ENCODE assay signal across 13 cellular contexts in genomic region chr14:71590131-71590530, GRCh38.
DNase-seq lines count a peak whose midpoint lies in the region; ATAC-seq and TF ChIP-seq lines count a peak whose summit lies in the region.
"Had no signal": no experiment of that assay in that cellular context is flagged by ENCODE, and none has a peak within 500 bp of the region (broad histone marks: within the 10 kb centered on the region; RNA-seq: fewer than 3 reads in every experiment).

No MANE protein-coding gene starts in this region.

- H4K20me1 ChIP-seq in IMR-90 (ENCODE audit: insufficient read depth, low read length) (no peaks in the 10 kb centered on the region; the same call in 1 of the 2 replicates), fibroblast of lung (ENCODE audit: control insufficient read depth, extremely low read depth, insufficient read depth, low read length) (no peaks in the 10 kb centered on the region), smooth muscle cell (ENCODE audit: low read depth) (no peaks in the 10 kb centered on the region)

- peak overlapping the region; percentile 49; the same call in 1 of the 2 replicates for H2BK120ac ChIP-seq in IMR-90 (ENCODE audit: low read depth, low read length)

- H3K4me1 ChIP-seq in IMR-90 (ENCODE audit: control insufficient read depth, insufficient read depth, low read length) (peaks cover 10% of the 10 kb centered on the region), fibroblast of lung (ENCODE audit: control insufficient read depth, extremely low read depth, insufficient read depth, low read length) (peaks cover 9% of the 10 kb centered on the region), smooth muscle cell (ENCODE audit: low read depth) (peaks cover 58% of the 10 kb centered on the region), left ventricle myocardium inferior (peaks cover 11% of the 10 kb centered on the region)

- no peak overlapping the region for H2BK20ac ChIP-seq in IMR-90 (ENCODE audit: low read depth, low read length)

- H3K4ac ChIP-seq in IMR-90 (ENCODE audit: low read depth, low read length), result no peak overlapping the region

- no peak overlapping the region for H2AK5ac ChIP-seq in IMR-90 (ENCODE audit: low read depth, low read length)

- dilution Hi-C loops in IMR-90 (cut with HindIII; ENCODE audit: low sequenced_read_pairs, unreplicated experiment), result no loop called here

- H4K5ac ChIP-seq in IMR-90 (ENCODE audit: low read depth, low read length), result no peak overlapping the region

- H3K27ac ChIP-seq in IMR-90 (ENCODE audit: insufficient read depth, low read length) (no peak overlapping the region), fibroblast of lung (ENCODE audit: insufficient read depth, low read length) (no peak overlapping the region), smooth muscle cell (ENCODE audit: low read depth) (peak overlapping the region; percentile 86), left ventricle myocardium inferior (replicated peaks) (no peak overlapping the region)
- H3K27ac ChIP-seq: C4-2B had no signal

- peaks cover 5% of the 10 kb centered on the region for H3K79me2 ChIP-seq in fibroblast of lung (ENCODE audit: control insufficient read depth, insufficient read depth, low read length)
- peaks cover 62% of the 10 kb centered on the region for H3K79me2 ChIP-seq in smooth muscle cell (ENCODE audit: low read depth)

- H3K9ac ChIP-seq in IMR-90 (ENCODE audit: low read depth, low read length), result no peak overlapping the region
- no peak overlapping the region for H3K9ac ChIP-seq in fibroblast of lung (ENCODE audit: insufficient read depth, low read length)
- no peak overlapping the region for H3K9ac ChIP-seq in smooth muscle cell (ENCODE audit: low read depth)

- H2AFZ ChIP-seq in IMR-90 (replicated peaks; ENCODE audit: low read length, poor library complexity) (no peak overlapping the region), fibroblast of lung (ENCODE audit: low read length) (no peak overlapping the region), smooth muscle cell (ENCODE audit: low read depth) (no peak overlapping the region)
- H2AFZ ChIP-seq: GM23338 had no signal

- H3K18ac ChIP-seq in IMR-90 (ENCODE audit: low read depth, low read length), result no peak overlapping the region

- POLR2A ChIA-PET in IMR-90 (lab: Charles Lee; ENCODE audit: unreplicated experiment), result no interaction called here

- no peak overlapping the region for H3K4me3 ChIP-seq in IMR-90 (ENCODE audit: insufficient read depth, low read depth, low read length)
- peak overlapping the region in 1 of 4 experiments; percentile 2 for H3K4me3 ChIP-seq in fibroblast of lung (replicated peaks in 1 of 4; ENCODE audit: control extremely low read depth in 1 of 4, insufficient read depth in 1 of 4, low read depth in 3 of 4, low read length in 4 of 4)
- H3K4me3 ChIP-seq in smooth muscle cell, result peak overlapping the region; percentile 9
- H3K4me3 ChIP-seq in left ventricle myocardium inferior, result no peak overlapping the region
- H3K4me3 ChIP-seq: GM23338 had no signal

- H4K91ac ChIP-seq in IMR-90 (ENCODE audit: insufficient read depth, low read depth, low read length), result no peak overlapping the region

- in situ Hi-C loops in G401 (cut with HindIII; ENCODE audit: low sequenced_read_pairs) (no loop called here), IMR-90 (cut with MboI; ENCODE audit: low sequenced_read_pairs) (no loop called here)

- TF ChIP-seq RAD21 in IMR-90 (IDR thresholded peaks at IDR 0.05; ENCODE audit: low read length), result no peak

- CTCF ChIA-PET in IMR-90 (lab: Yijun Ruan, JAX), result interaction anchor here (0.6 kb wide), 1 partner anchor 180 kb away, joined by 3 read pairs; no protein-coding TSS in a partner anchor

- no peaks in the 10 kb centered on the region for H3K9me3 ChIP-seq in IMR-90 (ENCODE audit: control insufficient read depth, insufficient read depth, low read length)
- no peaks in the 10 kb centered on the region for H3K9me3 ChIP-seq in fibroblast of lung (ENCODE audit: control insufficient read depth, insufficient read depth, low read depth, low read length)
- H3K9me3 ChIP-seq in smooth muscle cell (replicated peaks; ENCODE audit: low read depth), result no peaks in the 10 kb centered on the region
- no peaks in the 10 kb centered on the region for H3K9me3 ChIP-seq in left ventricle myocardium inferior (replicated peaks)
- H3K9me3 ChIP-seq: BE2C had no signal

- H3F3A ChIP-seq in smooth muscle cell (ENCODE audit: low read depth), result peaks cover 22% of the 10 kb centered on the region

- H3K79me1 ChIP-seq in IMR-90 (ENCODE audit: low read depth in 1 of 2, low read length in 2 of 2), result peaks cover 25 to 71% of the 10 kb centered on the region in 2 experiments

- no peak for TF ChIP-seq POLR2A in IMR-90 (IDR thresholded peaks at IDR 0.05; ENCODE audit: low read depth, low read length)

- 0 out of 2 replicates have a peak overlapping the region, but pooled peaks have one; percentile 48 for H3K14ac ChIP-seq in IMR-90 (replicated peaks; ENCODE audit: low read depth, low read length)

- no peak overlapping the region for H2AK9ac ChIP-seq in IMR-90 (replicated peaks; ENCODE audit: low read depth, low read length, poor library complexity)

- no peak for TF ChIP-seq CTCF in IMR-90 (conservative IDR thresholded peaks at IDR 0.05; ENCODE audit: low read depth, low read length)
- TF ChIP-seq CTCF in fibroblast of lung (conservative IDR thresholded peaks at IDR 0.05 in 1 of 2, IDR thresholded peaks at IDR 0.05 in 1 of 2; ENCODE audit: low read depth in 1 of 2, low read length in 2 of 2), result no peak
- TF ChIP-seq CTCF in smooth muscle cell (IDR thresholded peaks at IDR 0.05; ENCODE audit: borderline replicate concordance, insufficient read depth, poor library complexity, severe bottlenecking), result no peak
- TF ChIP-seq CTCF in left ventricle myocardium inferior (IDR thresholded peaks at IDR 0.05; ENCODE audit: borderline replicate concordance), result no peak

- intact Hi-C loops in IMR-90 (cut with micrococcal nuclease), result loop anchor here (5.0 kb wide), 1 partner anchor 122 kb away; no protein-coding TSS in a partner anchor
- intact Hi-C loops in left ventricle myocardium inferior (cut with micrococcal nuclease), result no loop called here

- H3K36me3 ChIP-seq in IMR-90 (ENCODE audit: control insufficient read depth, insufficient read depth, low read length) (peaks cover 1% of the 10 kb centered on the region; the same call in 1 of the 2 replicates), fibroblast of lung (ENCODE audit: control insufficient read depth, insufficient read depth, low read length) (no peaks in the 10 kb centered on the region), smooth muscle cell (ENCODE audit: low read depth) (no peaks in the 10 kb centered on the region), left ventricle myocardium inferior (no peaks in the 10 kb centered on the region)
- H3K36me3 ChIP-seq: BE2C had no signal

- no TSS peak for BruUV-seq in IMR-90 (replicated peaks; lab: Mats Ljungman, UMichigan)

- no peak overlapping the region for H4K8ac ChIP-seq in IMR-90 (ENCODE audit: low read depth in 2 of 2, low read length in 2 of 2)

- DNase-seq in G401 (ENCODE audit: low spot score) (peak; percentile 61), IMR-90 (no peak), fibroblast of lung (ENCODE audit: low read depth in 2 of 2) (no peak), smooth muscle cell (lab: John Stamatoyannopoulos, UW; ENCODE audit: unreplicated experiment) (no peak), left ventricle myocardium inferior (no peak), activated gamma-delta T cell (lab: John Stamatoyannopoulos, UW) (no peak), RPMI8226 (no peak)
- DNase-seq: BE2C; CD4-positive, alpha-beta memory T cell; DMS79; H7 had no signal

- no peak overlapping the region for H2BK15ac ChIP-seq in IMR-90 (ENCODE audit: low read depth, low read length)

- ATAC-seq in IMR-90 (ENCODE audit: low read depth), result no peak
- ATAC-seq: GM23338 had no signal

- H3K4me2 ChIP-seq in IMR-90 (ENCODE audit: low read depth, low read length) (no peak overlapping the region), fibroblast of lung (ENCODE audit: extremely low read depth, insufficient read depth, low read length) (peak overlapping the region; percentile 15), smooth muscle cell (peak overlapping the region; percentile 71)
- H3K4me2 ChIP-seq: GM23338 had no signal

- WGBS in IMR-90 (ENCODE audit: extremely low coverage in 2 of 2, insufficient read length in 1 of 2), 2 experiments, result no CpG with 5 or more reads among the region's 5 CpGs
- WGBS in smooth muscle cell (ENCODE audit: low lambda C conversion rate), result 88% methylated on average over 5 of the region's 5 CpGs

- no peak overlapping the region for H3K56ac ChIP-seq in IMR-90 (ENCODE audit: extremely low read depth, insufficient read depth, low read length)

- peaks cover 14% of the 10 kb centered on the region for H3K9me1 ChIP-seq in IMR-90 (ENCODE audit: insufficient read depth, low read length)

- H3K23ac ChIP-seq in IMR-90 (ENCODE audit: low read depth, low read length), result no peak overlapping the region

- H3K27me3 ChIP-seq in IMR-90 (ENCODE audit: control insufficient read depth, insufficient read depth, low read length), result no peaks in the 10 kb centered on the region
- H3K27me3 ChIP-seq in fibroblast of lung (ENCODE audit: control insufficient read depth, insufficient read depth, low read length), result no peaks in the 10 kb centered on the region
- H3K27me3 ChIP-seq in smooth muscle cell (ENCODE audit: low read depth), result no peaks in the 10 kb centered on the region
- no peaks in the 10 kb centered on the region for H3K27me3 ChIP-seq in left ventricle myocardium inferior (ENCODE audit: low read depth)
- H3K27me3 ChIP-seq: BE2C had no signal

- H2BK5ac ChIP-seq in IMR-90 (ENCODE audit: low read depth, low read length, poor library complexity, severe bottlenecking), result peak overlapping the region; percentile 14

TF ChIP-seq in IMR-90, 13 proteins besides CTCF, POLR2A, EP300 and RAD21 (continues in another document):
- TF ChIP-seq SMC3 (IDR thresholded peaks at IDR 0.05; ENCODE audit: low read depth, low read length), result no peak
- no peak for TF ChIP-seq MAZ (IDR thresholded peaks at IDR 0.05; ENCODE audit: borderline replicate concordance, low read depth, low read length)
- TF ChIP-seq, protein P1, sequence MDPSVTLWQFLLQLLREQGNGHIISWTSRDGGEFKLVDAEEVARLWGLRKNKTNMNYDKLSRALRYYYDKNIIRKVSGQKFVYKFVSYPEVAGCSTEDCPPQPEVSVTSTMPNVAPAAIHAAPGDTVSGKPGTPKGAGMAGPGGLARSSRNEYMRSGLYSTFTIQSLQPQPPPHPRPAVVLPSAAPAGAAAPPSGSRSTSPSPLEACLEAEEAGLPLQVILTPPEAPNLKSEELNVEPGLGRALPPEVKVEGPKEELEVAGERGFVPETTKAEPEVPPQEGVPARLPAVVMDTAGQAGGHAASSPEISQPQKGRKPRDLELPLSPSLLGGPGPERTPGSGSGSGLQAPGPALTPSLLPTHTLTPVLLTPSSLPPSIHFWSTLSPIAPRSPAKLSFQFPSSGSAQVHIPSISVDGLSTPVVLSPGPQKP (IDR thresholded peaks at IDR 0.05; ENCODE audit: borderline replicate concordance, low read depth, low read length), result no peak
- no peak for TF ChIP-seq RCOR1 (IDR thresholded peaks at IDR 0.05; ENCODE audit: insufficient replicate concordance, low read length)
- no peak for TF ChIP-seq NFE2L2 (IDR thresholded peaks at IDR 0.05; ENCODE audit: low read depth, low read length)
- no peak for TF ChIP-seq BHLHE40 (IDR thresholded peaks at IDR 0.05; ENCODE audit: low read depth, low read length)
- TF ChIP-seq FOS (IDR thresholded peaks at IDR 0.05; ENCODE audit: low read depth, low read length), result no peak
